ENCODE assay signal across 13 cellular contexts in the genomic region with DNA sequence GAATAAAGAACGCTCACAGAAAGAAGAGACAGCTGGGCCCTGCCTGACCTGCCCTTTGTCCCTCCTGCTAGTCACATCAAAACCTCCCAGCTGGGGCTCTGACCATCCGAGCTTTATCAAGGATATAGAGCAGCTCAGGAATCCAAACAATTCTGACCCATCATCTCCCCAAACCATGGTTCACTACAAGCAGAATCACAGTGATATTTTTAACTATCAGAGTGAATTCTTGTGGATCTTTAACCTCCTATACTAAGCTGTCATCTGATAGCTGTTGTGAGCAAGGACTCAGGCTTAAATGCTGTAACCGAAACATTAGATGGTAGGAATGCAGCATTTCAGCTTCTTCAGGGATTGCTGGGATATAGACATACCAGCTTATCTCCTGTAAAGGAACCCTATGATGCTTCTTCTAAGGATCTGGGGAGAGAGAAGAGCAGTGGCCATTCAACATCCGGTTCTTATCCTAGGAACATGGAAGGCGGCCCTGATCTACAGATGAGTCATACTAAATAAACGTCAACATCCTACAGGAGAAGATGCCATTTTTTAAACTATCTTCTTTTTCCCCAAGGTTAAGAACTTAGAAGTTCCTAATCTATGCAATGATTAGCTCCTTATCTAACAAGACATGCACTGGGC.
DNase-seq lines count a peak whose midpoint lies in the region; ATAC-seq and TF ChIP-seq lines count a peak whose summit lies in the region.
"Had no signal": no experiment of that assay in that cellular context is flagged by ENCODE, and none has a peak within 500 bp of the region (broad histone marks: within the 10 kb centered on the region; RNA-seq: fewer than 3 reads in every experiment).

No MANE protein-coding gene starts in this region.

- no peaks in the 10 kb centered on the region for H3F3A ChIP-seq in PC-3 (ENCODE audit: low read length, unreplicated experiment)

- no peak overlapping the region for H3K4me2 ChIP-seq in PC-3 (ENCODE audit: low read length)

- H3K27me3 ChIP-seq in PC-3 (ENCODE audit: low read length): no peaks in the 10 kb centered on the region
- H3K27me3 ChIP-seq in mucosa of rectum (ENCODE audit: control insufficient read depth in 2 of 2, insufficient read depth in 2 of 2, low read length in 2 of 2): no peaks in the 10 kb centered on the region
- H3K27me3 ChIP-seq: MG63 had no signal

- H3K9me3 ChIP-seq in PC-3 (ENCODE audit: low read length) (no peaks in the 10 kb centered on the region), mucosa of rectum (ENCODE audit: control insufficient read depth in 2 of 2, low read length in 2 of 2) (no peaks in the 10 kb centered on the region)

- peak; percentile 78 for ATAC-seq in PC-3
- ATAC-seq in GM19452 (IDR thresholded peaks at IDR 0.05; ENCODE audit: unreplicated experiment): no peak
- no peak for ATAC-seq in GM21447 (IDR thresholded peaks at IDR 0.05; ENCODE audit: unreplicated experiment)
- ATAC-seq: left colon had no signal

- intact Hi-C loops in PC-3 (cut with micrococcal nuclease): no loop called here

- H3K79me2 ChIP-seq in PC-3 (ENCODE audit: low read length): no peaks in the 10 kb centered on the region

- DNase-seq in AG08395 (ENCODE audit: low spot score) (peak; percentile 35), PC-3 (peak; percentile 36), epithelial cell of esophagus (ENCODE audit: low read depth) (peak; percentile 53), amygdala (lab: John Stamatoyannopoulos, UW) (no peak)
- no peak for DNase-seq in stimulated activated CD4-positive, alpha-beta T cell treated with anti-CD3 and anti-CD28 coated beads, Interleukin-1b, Interleukin-23, amount 100 ng/mL, for 48 hours
- DNase-seq: left colon, MG63, NCI-H526 had no signal

- H2AFZ ChIP-seq in PC-3 (ENCODE audit: low read length): peak overlapping the region; percentile 45

- no peaks in the 10 kb centered on the region for H3K36me3 ChIP-seq in PC-3 (ENCODE audit: low read depth, low read length)
- no peaks in the 10 kb centered on the region for H3K36me3 ChIP-seq in mucosa of rectum (ENCODE audit: control insufficient read depth in 2 of 2, insufficient read depth in 2 of 2, low read length in 2 of 2)
- H3K36me3 ChIP-seq: MG63 had no signal

- CTCF ChIA-PET in PC-3 (lab: Charles Lee): no interaction called here

- no TSS peak for BruUV-seq in PC-3 (replicated peaks; lab: Mats Ljungman, UMichigan)

- H3K9me2 ChIP-seq in PC-3 (replicated peaks; ENCODE audit: low read length): no peaks in the 10 kb centered on the region

- TF ChIP-seq CTCF in PC-3 (conservative IDR thresholded peaks at IDR 0.05; ENCODE audit: low read depth, low read length) (no peak), epithelial cell of esophagus (IDR thresholded peaks at IDR 0.05; ENCODE audit: insufficient read depth, low read depth, low read length, missing control alignments) (no peak)

- POLR2A ChIA-PET in PC-3 (lab: Charles Lee; ENCODE audit: unreplicated experiment): no interaction called here

- peaks cover 9% of the 10 kb centered on the region for H3K4me1 ChIP-seq in PC-3 (ENCODE audit: insufficient read depth, low read length)
- H3K4me1 ChIP-seq in mucosa of rectum (ENCODE audit: control insufficient read depth in 2 of 2, insufficient read depth in 2 of 2, low read length in 2 of 2): peaks cover 0 to 3% of the 10 kb centered on the region in 2 donors

- no peak overlapping the region for H3K9ac ChIP-seq in PC-3 (ENCODE audit: low read length)
- no peak overlapping the region for H3K9ac ChIP-seq in mucosa of rectum (ENCODE audit: low read depth in 1 of 2, low read length in 2 of 2)

- no peak overlapping the region for H3K4me3 ChIP-seq in PC-3 (ENCODE audit: low read length)
- no peak overlapping the region for H3K4me3 ChIP-seq in epithelial cell of esophagus (ENCODE audit: low read length)
- no peak overlapping the region for H3K4me3 ChIP-seq in mucosa of rectum (ENCODE audit: low read length in 2 of 2)
- H3K4me3 ChIP-seq: MG63, skin epidermis had no signal

- H4K20me1 ChIP-seq in PC-3 (ENCODE audit: low read length): no peaks in the 10 kb centered on the region

- H3K27ac ChIP-seq in PC-3 (ENCODE audit: low read length): no peak overlapping the region
- H3K27ac ChIP-seq in mucosa of rectum (ENCODE audit: low read depth in 2 of 2, low read length in 2 of 2): peak overlapping the region; percentile 14 to 50
- H3K27ac ChIP-seq: C4-2B had no signal

Comparison
In these comparisons a context has a peak if more than half of its experiments do, and no peak if none do; other contexts are left out.
1. DNase-seq: peak in AG08395 (single experiment), PC-3 (single experiment) and epithelial cell of esophagus (single experiment); none in amygdala (0 of 56) and stimulated activated CD4-positive, alpha-beta T cell treated with anti-CD3 and anti-CD28 coated beads, Interleukin-1b, Interleukin-23, amount 100 ng/mL, for 48 hours (single experiment).